1 cellular context compared by ENCODE assay signal in the genomic region with DNA sequence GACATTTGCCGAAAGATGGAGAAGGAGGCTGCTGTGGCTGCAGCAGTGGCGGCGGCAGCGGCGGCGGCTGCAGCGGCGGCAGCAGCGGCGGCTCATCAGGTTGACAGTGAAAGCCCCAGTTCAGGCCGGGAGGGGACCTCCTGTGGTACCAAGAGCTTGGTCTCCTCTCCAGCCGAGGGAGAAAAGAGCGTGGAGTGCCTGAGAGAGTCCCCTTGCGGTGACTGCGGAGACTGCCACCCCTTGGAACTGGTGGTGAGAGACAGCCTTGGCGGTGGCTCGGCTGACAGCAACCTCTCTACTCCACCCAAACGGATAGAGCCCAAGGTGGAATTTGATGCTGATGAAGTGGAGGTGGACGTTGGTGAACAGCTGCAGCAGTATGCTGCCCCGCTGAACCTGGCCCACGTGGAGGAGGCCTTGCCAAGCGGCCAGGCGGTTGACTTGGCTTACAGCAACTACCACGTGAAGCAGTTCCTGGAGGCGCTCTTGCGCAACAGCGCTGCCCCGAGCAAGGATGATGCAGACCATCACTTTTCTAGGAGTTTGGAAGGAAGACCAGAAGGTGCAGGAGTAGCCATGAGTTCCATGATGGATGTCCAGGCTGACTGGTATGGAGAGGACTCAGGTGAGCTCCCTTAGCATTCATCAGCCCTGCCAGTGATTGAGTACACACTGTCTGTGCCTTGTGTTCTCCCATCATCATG.
TF ChIP-seq lines count a peak whose summit lies in the region.

No MANE protein-coding gene starts in this region.

TF ChIP-seq in HepG2, 621 proteins besides CTCF, POLR2A, EP300 and RAD21 (continued from another document):
- 0 out of 2 replicates have a peak, but pooled peaks have one; percentile 6 for TF ChIP-seq ZBTB33 (CRISPR knock-in tag; IDR thresholded peaks at IDR 0.05)
- TF ChIP-seq, protein P1, sequence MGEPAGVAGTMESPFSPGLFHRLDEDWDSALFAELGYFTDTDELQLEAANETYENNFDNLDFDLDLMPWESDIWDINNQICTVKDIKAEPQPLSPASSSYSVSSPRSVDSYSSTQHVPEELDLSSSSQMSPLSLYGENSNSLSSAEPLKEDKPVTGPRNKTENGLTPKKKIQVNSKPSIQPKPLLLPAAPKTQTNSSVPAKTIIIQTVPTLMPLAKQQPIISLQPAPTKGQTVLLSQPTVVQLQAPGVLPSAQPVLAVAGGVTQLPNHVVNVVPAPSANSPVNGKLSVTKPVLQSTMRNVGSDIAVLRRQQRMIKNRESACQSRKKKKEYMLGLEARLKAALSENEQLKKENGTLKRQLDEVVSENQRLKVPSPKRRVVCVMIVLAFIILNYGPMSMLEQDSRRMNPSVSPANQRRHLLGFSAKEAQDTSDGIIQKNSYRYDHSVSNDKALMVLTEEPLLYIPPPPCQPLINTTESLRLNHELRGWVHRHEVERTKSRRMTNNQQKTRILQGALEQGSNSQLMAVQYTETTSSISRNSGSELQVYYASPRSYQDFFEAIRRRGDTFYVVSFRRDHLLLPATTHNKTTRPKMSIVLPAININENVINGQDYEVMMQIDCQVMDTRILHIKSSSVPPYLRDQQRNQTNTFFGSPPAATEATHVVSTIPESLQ (CRISPR knock-in tag; conservative IDR thresholded peaks at IDR 0.05): no peak
TF ChIP-seq in HepG2: peak in this region for 3.
